Comparison of ENCODE assay signal across 8 cellular contexts in the genomic region with DNA sequence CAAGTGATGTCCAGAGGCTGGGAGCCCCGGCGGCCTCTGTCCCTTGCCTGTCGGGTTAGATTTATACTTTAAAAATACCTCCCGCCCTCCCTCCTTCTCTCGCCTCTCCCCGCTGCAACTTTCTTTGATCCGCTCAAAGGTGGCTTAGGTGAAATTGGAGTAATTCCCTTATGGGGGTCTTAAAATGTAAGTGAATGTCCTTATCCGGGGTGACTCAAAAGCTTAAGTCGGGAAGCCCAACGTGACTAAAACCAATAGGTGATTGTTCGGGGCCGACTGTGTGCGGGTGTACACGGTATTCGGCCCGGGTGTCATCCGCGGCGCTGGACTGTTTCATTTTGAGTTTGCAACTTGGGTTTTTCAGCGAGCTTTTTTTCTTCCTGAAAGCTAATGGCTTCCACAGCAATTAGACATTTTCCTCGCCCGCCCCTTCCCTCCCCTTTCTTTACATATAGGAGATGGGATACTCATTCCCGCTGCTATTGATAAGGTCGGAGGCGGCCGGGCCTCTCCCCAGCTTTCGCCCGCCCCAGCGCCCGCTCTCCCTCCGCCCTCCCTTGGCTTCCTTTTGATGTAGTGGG. TPM values are rescaled to one million over a fixed set of nuclear protein-coding genes. Genes with fewer than 3 reads are reported as not detected.
DNase-seq lines count a peak whose midpoint lies in the region; ATAC-seq, FAIRE-seq and TF ChIP-seq lines count a peak whose summit lies in the region.

No MANE protein-coding gene starts in this region.

- peak overlapping the region; percentile 98 for H3K4me3 Mint-ChIP-seq in activated naive CD4-positive, alpha-beta T cell treated with anti-CD3 and anti-CD28 coated beads, Interleukin-2, amount 50 U/mL, for 24 hours

- H3K36me3 Mint-ChIP-seq in activated naive CD4-positive, alpha-beta T cell treated with anti-CD3 and anti-CD28 coated beads, Interleukin-2, amount 50 U/mL, for 24 hours = peaks cover 11% of the 10 kb centered on the region

- no peaks in the 10 kb centered on the region for H3K9me3 Mint-ChIP-seq in activated naive CD4-positive, alpha-beta T cell treated with anti-CD3 and anti-CD28 coated beads, Interleukin-2, amount 50 U/mL, for 24 hours

- ATAC-seq in HG03432 (IDR thresholded peaks at IDR 0.05; ENCODE audit: unreplicated experiment) (peak; percentile 11), omental fat pad (ENCODE audit: low FRiP score) (no peak)

- H3K36me3 ChIP-seq in kidney (ENCODE audit: control insufficient read depth in 1 of 2, insufficient read depth in 2 of 2, low read length in 2 of 2) = no peaks in the 10 kb centered on the region

- H3K27ac Mint-ChIP-seq in activated naive CD4-positive, alpha-beta T cell treated with anti-CD3 and anti-CD28 coated beads, Interleukin-2, amount 50 U/mL, for 24 hours = peak overlapping the region; percentile 99

- no peaks in the 10 kb centered on the region for H3K27me3 Mint-ChIP-seq in activated naive CD4-positive, alpha-beta T cell treated with anti-CD3 and anti-CD28 coated beads, Interleukin-2, amount 50 U/mL, for 24 hours

- H3K9me3 ChIP-seq in kidney (ENCODE audit: control insufficient read depth in 1 of 2, low read length in 2 of 2) = no peaks in the 10 kb centered on the region

- peak; percentile 84 for DNase-seq in stimulated activated CD4-positive, alpha-beta T cell treated with anti-CD3 and anti-CD28 coated beads, Interleukin-15, amount 100 ng/mL, for 24 hours
- DNase-seq in stimulated activated CD4-positive, alpha-beta T cell treated with anti-CD3 and anti-CD28 coated beads, Interleukin-4, amount 100 ng/mL, for 4 hours = no peak
- DNase-seq in kidney = no peak
- peak; percentile 76 for DNase-seq in stimulated activated naive CD4-positive, alpha-beta T cell treated with Interleukin-2 at 50 U/mL for 16 hours (lab: John Stamatoyannopoulos, UW)
- no peak for DNase-seq in omental fat pad (ENCODE audit: low spot score)
- DNase-seq in germinal center (ENCODE audit: low spot score) = no peak

- H3K4me1 Mint-ChIP-seq in activated naive CD4-positive, alpha-beta T cell treated with anti-CD3 and anti-CD28 coated beads, Interleukin-2, amount 50 U/mL, for 24 hours = peaks cover 16% of the 10 kb centered on the region

- peak overlapping the region; percentile 34 to 55 for H3K4me3 ChIP-seq in kidney (ENCODE audit: low read length in 2 of 2)

- peaks cover 0 to 33% of the 10 kb centered on the region in 2 donors for H3K4me1 ChIP-seq in kidney (ENCODE audit: control insufficient read depth in 1 of 2, insufficient read depth in 1 of 2, low read depth in 1 of 2, low read length in 2 of 2)

- TF ChIP-seq CTCF in kidney (IDR thresholded peaks at IDR 0.05; ENCODE audit: borderline replicate concordance, extremely low read depth, insufficient read depth) (no peak), omental fat pad (IDR thresholded peaks at IDR 0.05) (no peak)

- no peak for FAIRE-seq in kidney (lab: Jason Lieb, UNC)

- H3K27ac ChIP-seq in kidney (ENCODE audit: low read depth in 2 of 2, low read length in 2 of 2) = peak overlapping the region in 1 of 2 donors; percentile 28

- no peak overlapping the region for H3K9ac ChIP-seq in kidney (ENCODE audit: low read length in 2 of 2)

- intact Hi-C loops in kidney (cut with DNase I) = loop anchor here (10.0 kb wide), 1 partner anchor 387 kb away; no protein-coding TSS in a partner anchor

RNA-seq across cellular contexts. Expression of gene CCND2, which starts 2.0 kb away (rescaled TPM):
- total RNA-seq in kidney = 94.4 TPM
- polyA plus RNA-seq in kidney (ENCODE audit: insufficient read depth, low read depth, low replicate concordance) = 3.3 TPM
- total RNA-seq in omental fat pad = 100 to 1,000 TPM in 2 of 4 donors, 10 to 100 TPM in 2; 73.3 to 116 (median 92.6) TPM

RNA-seq across cellular contexts. Expression of gene TIGAR, which starts 49.5 kb away (rescaled TPM):
- total RNA-seq in kidney = 11.8 TPM
- polyA plus RNA-seq in kidney (ENCODE audit: insufficient read depth, low read depth, low replicate concordance) = 3.6 TPM
- total RNA-seq in omental fat pad = 10 to 100 TPM in 1 of 4 donors, 1 to 10 TPM in 3; 4.2 to 13.5 (median 5.3) TPM

Comparison
In these comparisons a context has a peak if more than half of its experiments do, and no peak if none do; other contexts are left out.
1. DNase-seq: peak in stimulated activated CD4-positive, alpha-beta T cell treated with anti-CD3 and anti-CD28 coated beads, Interleukin-15, amount 100 ng/mL, for 24 hours (single experiment) and stimulated activated naive CD4-positive, alpha-beta T cell treated with Interleukin-2 at 50 U/mL for 16 hours (single experiment); none in stimulated activated CD4-positive, alpha-beta T cell treated with anti-CD3 and anti-CD28 coated beads, Interleukin-4, amount 100 ng/mL, for 4 hours (0 of 2), kidney (single experiment), omental fat pad (single experiment) and germinal center (single experiment).